In the genomic region with DNA sequence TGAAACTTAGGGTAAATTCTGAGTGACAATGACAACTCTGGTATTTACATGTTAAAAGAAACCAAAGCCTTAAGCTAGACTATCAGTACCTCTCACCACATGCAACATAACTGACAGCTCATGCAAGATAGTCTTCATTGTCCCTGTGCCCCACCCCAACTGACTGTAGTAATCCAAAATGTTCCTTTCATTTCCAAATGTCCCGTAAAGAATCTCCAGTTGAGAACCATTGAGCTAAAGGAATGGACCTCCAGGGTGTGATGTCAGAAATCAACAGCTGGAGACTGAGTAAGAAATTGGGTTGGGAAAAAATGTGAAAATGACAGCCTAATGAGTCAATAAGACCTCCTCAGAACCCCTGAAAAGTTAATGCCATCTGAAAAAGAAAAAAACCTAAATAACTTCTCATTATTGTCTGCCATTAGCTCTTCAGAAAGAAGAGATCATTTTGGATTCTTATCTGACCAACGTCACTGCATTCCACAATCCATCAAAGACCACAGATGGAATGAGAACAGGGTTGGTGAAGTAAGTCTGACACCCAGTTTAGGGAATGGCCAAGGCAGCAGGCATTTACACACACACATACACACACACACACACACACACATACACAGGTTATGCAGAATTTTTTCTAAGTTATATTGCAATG, we compare ENCODE assay signal across 20 cellular contexts. TPM values are rescaled to one million over a fixed set of nuclear protein-coding genes. Genes with fewer than 3 reads are reported as not detected.
A peak's percentile ranks its signal among the peaks of the same experiment; 100 is the strongest.
DNase-seq lines count a peak whose midpoint lies in the region; ATAC-seq and TF ChIP-seq lines count a peak whose summit lies in the region.
"Had no signal": no experiment of that assay in that cellular context is flagged by ENCODE, and none has a peak within 500 bp of the region (broad histone marks: within the 10 kb centered on the region; RNA-seq: fewer than 3 reads in every experiment).

No MANE protein-coding gene starts in this region.

- H3K27ac Mint-ChIP-seq in neural progenitor cell = no peak overlapping the region
- no peak overlapping the region for H3K27ac Mint-ChIP-seq in naive thymus-derived CD4-positive, alpha-beta T cell
- H3K27ac Mint-ChIP-seq: activated CD4-positive, alpha-beta memory T cell treated with anti-CD3 and anti-CD28 coated beads, Interleukin-2, amount 10 ng/mL, durations not matched to agents 7 days and 5 days; activated naive CD4-positive, alpha-beta T cell treated with anti-CD3 and anti-CD28 coated beads, Interleukin-2, amount 50 U/mL, for 24 hours; activated T-cell treated with anti-CD3 and anti-CD28 coated beads, Interleukin-2, amount 50 U/mL, for 24 hours; GM23338 had no signal

- no peaks in the 10 kb centered on the region for H3K79me2 ChIP-seq in neural progenitor cell (ENCODE audit: low read depth)

- no peaks in the 10 kb centered on the region for H3K9me3 ChIP-seq in neural progenitor cell (ENCODE audit: low read depth)
- H3K9me3 ChIP-seq in naive thymus-derived CD4-positive, alpha-beta T cell (ENCODE audit: control insufficient read depth in 2 of 3, low read length in 3 of 3) = no peaks in the 10 kb centered on the region
- H3K9me3 ChIP-seq: body of pancreas, Caco-2, gastroesophageal sphincter, SJSA1 had no signal

- H3K9ac ChIP-seq in neural progenitor cell = no peak overlapping the region

- H3K4me1 Mint-ChIP-seq in neural progenitor cell = peaks cover 7% of the 10 kb centered on the region
- H3K4me1 Mint-ChIP-seq in naive thymus-derived CD4-positive, alpha-beta T cell = peaks cover 8 to 18% (median 13%) of the 10 kb centered on the region in 7 donors

- no peaks in the 10 kb centered on the region for H3K36me3 Mint-ChIP-seq in neural progenitor cell
- no peaks in the 10 kb centered on the region for H3K36me3 Mint-ChIP-seq in naive thymus-derived CD4-positive, alpha-beta T cell
- H3K36me3 Mint-ChIP-seq: activated naive CD4-positive, alpha-beta T cell treated with anti-CD3 and anti-CD28 coated beads, Interleukin-2, amount 50 U/mL, for 24 hours had no signal

- H4K20me1 ChIP-seq in neural progenitor cell (ENCODE audit: low read depth) = no peaks in the 10 kb centered on the region

- H3K4me3 Mint-ChIP-seq in neural progenitor cell = no peak overlapping the region
- H3K4me3 Mint-ChIP-seq in naive thymus-derived CD4-positive, alpha-beta T cell = no peak overlapping the region
- H3K4me3 Mint-ChIP-seq: activated CD4-positive, alpha-beta memory T cell treated with anti-CD3 and anti-CD28 coated beads, Interleukin-2, amount 10 ng/mL, durations not matched to agents 7 days and 5 days; activated naive CD4-positive, alpha-beta T cell treated with anti-CD3 and anti-CD28 coated beads, Interleukin-2, amount 50 U/mL, for 24 hours; activated T-cell treated with anti-CD3 and anti-CD28 coated beads, Interleukin-2, amount 50 U/mL, for 24 hours; GM23338 had no signal

- no peak overlapping the region for H3K27ac ChIP-seq in neural progenitor cell
- H3K27ac ChIP-seq in naive thymus-derived CD4-positive, alpha-beta T cell (ENCODE audit: low read depth, low read length) = no peak overlapping the region
- H3K27ac ChIP-seq: body of pancreas, coronary artery, gastroesophageal sphincter, SJSA1 had no signal

- intact Hi-C loops in naive thymus-derived CD4-positive, alpha-beta T cell (cut with micrococcal nuclease) = no loop called here

- CTCF ChIA-PET in naive thymus-derived CD4-positive, alpha-beta T cell (lab: Charles Lee) = no interaction called here

- H3F3A ChIP-seq in neural progenitor cell (ENCODE audit: low read depth) = peaks cover 11% of the 10 kb centered on the region

- no peaks in the 10 kb centered on the region for H3K36me3 ChIP-seq in neural progenitor cell
- no peaks in the 10 kb centered on the region for H3K36me3 ChIP-seq in naive thymus-derived CD4-positive, alpha-beta T cell (ENCODE audit: control insufficient read depth in 2 of 3, insufficient read depth in 3 of 3, low read length in 3 of 3)
- H3K36me3 ChIP-seq: gastroesophageal sphincter, SJSA1 had no signal

- H3K4me3 ChIP-seq in fibroblast of mammary gland (ENCODE audit: control insufficient read depth, low read depth, low read length) (no peak overlapping the region), neural progenitor cell (no peak overlapping the region)
- H3K4me3 ChIP-seq in naive thymus-derived CD4-positive, alpha-beta T cell (ENCODE audit: low read length) = no peak overlapping the region
- H3K4me3 ChIP-seq: body of pancreas, coronary artery, gastroesophageal sphincter, GM23338, SJSA1 had no signal

- H3K27me3 ChIP-seq in neural progenitor cell = no peaks in the 10 kb centered on the region
- no peaks in the 10 kb centered on the region for H3K27me3 ChIP-seq in naive thymus-derived CD4-positive, alpha-beta T cell (ENCODE audit: control insufficient read depth in 2 of 2, insufficient read depth in 2 of 2, low read length in 2 of 2)
- H3K27me3 ChIP-seq: body of pancreas, gastroesophageal sphincter, SJSA1 had no signal

- TF ChIP-seq CTCF in fibroblast of mammary gland (conservative IDR thresholded peaks at IDR 0.05; ENCODE audit: control insufficient read depth, insufficient read depth, low read depth, low read length) = no peak
- TF ChIP-seq CTCF in neural progenitor cell (IDR thresholded peaks at IDR 0.05) = no peak

- H2AFZ ChIP-seq in neural progenitor cell (replicated peaks) = no peak overlapping the region
- H2AFZ ChIP-seq: GM23338 had no signal

- DNase-seq in EH (ENCODE audit: low read depth) (peak; percentile 80), M059J (ENCODE audit: low read depth) (peak; percentile 40), fibroblast of mammary gland (ENCODE audit: low read depth) (peak; percentile 47), neural progenitor cell (ENCODE audit: low spot score) (peak; percentile 3), nucleus accumbens (lab: John Stamatoyannopoulos, UW) (no peak), amniotic stem cell (lab: John Stamatoyannopoulos, UW) (no peak)
- DNase-seq in naive thymus-derived CD4-positive, alpha-beta T cell = no peak
- DNase-seq: activated CD4-positive, alpha-beta memory T cell treated with anti-CD3 and anti-CD28 coated beads, Interleukin-2, amount 10 ng/mL, durations not matched to agents 7 days and 5 days; activated T-cell treated with anti-CD3 and anti-CD28 coated beads, Interleukin-2, amount 50 U/mL, for 24 hours; body of pancreas; Caco-2; NCI-H82; occipital lobe; PC-3 had no signal

- ATAC-seq in GM18517 (IDR thresholded peaks at IDR 0.05; ENCODE audit: unreplicated experiment) = no peak
- no peak for ATAC-seq in naive thymus-derived CD4-positive, alpha-beta T cell
- ATAC-seq: body of pancreas, gastroesophageal sphincter, GM23338, PC-3 had no signal

- no peaks in the 10 kb centered on the region for H3K9me3 Mint-ChIP-seq in neural progenitor cell
- H3K9me3 Mint-ChIP-seq in naive thymus-derived CD4-positive, alpha-beta T cell = no peaks in the 10 kb centered on the region
- H3K9me3 Mint-ChIP-seq: activated CD4-positive, alpha-beta memory T cell treated with anti-CD3 and anti-CD28 coated beads, Interleukin-2, amount 10 ng/mL, durations not matched to agents 7 days and 5 days; activated naive CD4-positive, alpha-beta T cell treated with anti-CD3 and anti-CD28 coated beads, Interleukin-2, amount 50 U/mL, for 24 hours; activated T-cell treated with anti-CD3 and anti-CD28 coated beads, Interleukin-2, amount 50 U/mL, for 24 hours; GM23338 had no signal

- POLR2A ChIA-PET in naive thymus-derived CD4-positive, alpha-beta T cell (lab: Charles Lee) = no interaction called here

- H3K27me3 Mint-ChIP-seq in neural progenitor cell (ENCODE audit: insufficient read depth, low read depth) = peaks cover 3% of the 10 kb centered on the region
- H3K27me3 Mint-ChIP-seq in naive thymus-derived CD4-positive, alpha-beta T cell = no peaks in the 10 kb centered on the region
- H3K27me3 Mint-ChIP-seq: activated CD4-positive, alpha-beta memory T cell treated with anti-CD3 and anti-CD28 coated beads, Interleukin-2, amount 10 ng/mL, durations not matched to agents 7 days and 5 days; activated naive CD4-positive, alpha-beta T cell treated with anti-CD3 and anti-CD28 coated beads, Interleukin-2, amount 50 U/mL, for 24 hours; activated T-cell treated with anti-CD3 and anti-CD28 coated beads, Interleukin-2, amount 50 U/mL, for 24 hours had no signal

- H3K4me2 ChIP-seq in neural progenitor cell = peak overlapping the region; percentile 55
- H3K4me2 ChIP-seq: GM23338 had no signal

- peaks cover 23% of the 10 kb centered on the region for H3K4me1 ChIP-seq in neural progenitor cell
- no peaks in the 10 kb centered on the region for H3K4me1 ChIP-seq in naive thymus-derived CD4-positive, alpha-beta T cell (ENCODE audit: control insufficient read depth in 2 of 2, insufficient read depth in 2 of 2, low read length in 2 of 2)
- H3K4me1 ChIP-seq: body of pancreas, Caco-2, SJSA1 had no signal

RNA-seq across cellular contexts. Expression of a gene that starts 51.7 kb away (rescaled TPM):
- 1.4 and 5.0 TPM in 2 replicates for total RNA-seq in M059J (2014; rRNA removed; shearing (Covaris generic))
- 13.3 and 22.7 TPM in 2 replicates for total RNA-seq in neural progenitor cell (ENCODE audit: low replicate concordance)
- 10 to 100 TPM in 4 of 5 experiments, 1 to 10 TPM in 1; 8.0 to 15.2 (median 12.1) TPM for total RNA-seq in naive thymus-derived CD4-positive, alpha-beta T cell
- polyA plus RNA-seq in naive thymus-derived CD4-positive, alpha-beta T cell = 1 to 10 TPM; 4.2 to 6.4 TPM

Comparison
In these comparisons a context has a peak if more than half of its experiments do, and no peak if none do; other contexts are left out.
1. DNase-seq: peak in EH (single experiment), M059J (single experiment), fibroblast of mammary gland (single experiment) and neural progenitor cell (single experiment); none in nucleus accumbens (0 of 56), amniotic stem cell (single experiment) and naive thymus-derived CD4-positive, alpha-beta T cell (0 of 9).